ENCODE assay signal across 8 cellular contexts in genomic region chr19:19472106-19472505, GRCh38. TPM values are rescaled to one million over a fixed set of nuclear protein-coding genes. Genes with fewer than 3 reads are reported as not detected.
DNase-seq lines count a peak whose midpoint lies in the region; ATAC-seq and TF ChIP-seq lines count a peak whose summit lies in the region.
"Not testable (repeated sequence)": the region's sequence is repeated elsewhere in the genome, so short reads cannot be mapped to it uniquely, and the experiment has no call there.

No MANE protein-coding gene starts in this region.

- peak overlapping the region; percentile 68 for H3K4me2 ChIP-seq in Karpas-422 (ENCODE audit: low read depth, low read length, poor library complexity, severe bottlenecking)

- POLR2A ChIA-PET in CD8-positive, alpha-beta memory T cell (lab: Charles Lee): interaction anchor here (1.0 kb wide), 1 partner anchor 67 kb away, joined by 4 read pairs; the partner anchor contains the start of gene GATAD2A
- POLR2A ChIA-PET in activated B cell treated with CpG ODN at 0.5 μM for 24 hours (lab: Charles Lee): interaction anchor here (0.6 to 0.9 kb wide), 3 partner anchors 29 to 430 kb away, joined by 3 read pairs; no protein-coding TSS in a partner anchor

- not testable (repeated sequence) for H3K27ac ChIP-seq in CD8-positive, alpha-beta memory T cell (ENCODE audit: low read depth, low read length); left lung
- H3K27ac ChIP-seq in Karpas-422 (ENCODE audit: low read length) (peak overlapping the region; percentile 78), upper lobe of right lung (peak overlapping the region; percentile 30)

- not testable (repeated sequence) for H3K27me3 Mint-ChIP-seq in CD8-positive, alpha-beta memory T cell; activated B cell treated with CpG ODN at 0.5 μM for 24 hours; activated CD8-positive, alpha-beta memory T cell treated with anti-CD3 and anti-CD28 coated beads, Interleukin-2, amount 10 ng/mL, durations not matched to agents 7 days and 5 days; activated naive CD8-positive, alpha-beta T cell; nephron progenitor cell (ENCODE audit: low read depth, poor library complexity)

- DNase-seq in CD8-positive, alpha-beta memory T cell; Karpas-422; activated B cell treated with CpG ODN at 0.5 μM for 24 hours; activated CD8-positive, alpha-beta memory T cell treated with anti-CD3 and anti-CD28 coated beads, Interleukin-2, amount 10 ng/mL, durations not matched to agents 7 days and 5 days; nephron progenitor cell; upper lobe of right lung: not testable (repeated sequence)
- DNase-seq in left lung: peak in 1 of 2 donors; percentile 3

- H3K9ac ChIP-seq in Karpas-422 (ENCODE audit: low read length): peak overlapping the region; percentile 41; the same call in 1 of the 2 replicates

- H4K20me1 ChIP-seq in Karpas-422 (ENCODE audit: insufficient read depth, low read depth, low read length): not testable (repeated sequence)

- H3K27me3 ChIP-seq in CD8-positive, alpha-beta memory T cell (ENCODE audit: insufficient read depth, low read length, poor library complexity, severe bottlenecking); Karpas-422 (ENCODE audit: low read length); left lung; upper lobe of right lung: not testable (repeated sequence)

- peak overlapping the region in 7 of 8 donors; percentile 30 to 90 (median 83) for H3K27ac Mint-ChIP-seq in CD8-positive, alpha-beta memory T cell
- H3K27ac Mint-ChIP-seq in activated B cell treated with CpG ODN at 0.5 μM for 24 hours (peak overlapping the region; percentile 79), nephron progenitor cell (peak overlapping the region; percentile 80)
- H3K27ac Mint-ChIP-seq in activated CD8-positive, alpha-beta memory T cell treated with anti-CD3 and anti-CD28 coated beads, Interleukin-2, amount 10 ng/mL, durations not matched to agents 7 days and 5 days: peak overlapping the region; percentile 44
- H3K27ac Mint-ChIP-seq in activated naive CD8-positive, alpha-beta T cell: peak overlapping the region; percentile 28

- H3K4me1 ChIP-seq in CD8-positive, alpha-beta memory T cell (ENCODE audit: insufficient read depth, low read length): peaks cover 54% of the 10 kb centered on the region
- H3K4me1 ChIP-seq in Karpas-422 (ENCODE audit: low read length): peaks cover 29% of the 10 kb centered on the region
- H3K4me1 ChIP-seq in left lung: peaks cover 0 to 50% of the 10 kb centered on the region in 2 donors
- H3K4me1 ChIP-seq in upper lobe of right lung: peaks cover 21% of the 10 kb centered on the region

- not testable (repeated sequence) for ATAC-seq in activated B cell treated with CpG ODN at 0.5 μM for 24 hours (ENCODE audit: low read depth); activated CD8-positive, alpha-beta memory T cell treated with anti-CD3 and anti-CD28 coated beads, Interleukin-2, amount 10 ng/mL, durations not matched to agents 7 days and 5 days; upper lobe of right lung
- ATAC-seq in left lung: peak; percentile 45

- H3K36me3 Mint-ChIP-seq in CD8-positive, alpha-beta memory T cell: peaks cover 18 to 68% (median 23%) of the 10 kb centered on the region in 3 donors
- H3K36me3 Mint-ChIP-seq in activated B cell treated with CpG ODN at 0.5 μM for 24 hours (ENCODE audit: low read depth): peaks cover 44% of the 10 kb centered on the region
- H3K36me3 Mint-ChIP-seq in activated CD8-positive, alpha-beta memory T cell treated with anti-CD3 and anti-CD28 coated beads, Interleukin-2, amount 10 ng/mL, durations not matched to agents 7 days and 5 days: peaks cover 58% of the 10 kb centered on the region
- peaks cover 16% of the 10 kb centered on the region for H3K36me3 Mint-ChIP-seq in activated naive CD8-positive, alpha-beta T cell
- H3K36me3 Mint-ChIP-seq in nephron progenitor cell (ENCODE audit: low read depth): peaks cover 57% of the 10 kb centered on the region

- H3K4me3 Mint-ChIP-seq in CD8-positive, alpha-beta memory T cell: peak overlapping the region in 4 of 7 donors; percentile 6 to 42 (median 34)
- peak overlapping the region; percentile 64 for H3K4me3 Mint-ChIP-seq in activated B cell treated with CpG ODN at 0.5 μM for 24 hours
- H3K4me3 Mint-ChIP-seq in activated CD8-positive, alpha-beta memory T cell treated with anti-CD3 and anti-CD28 coated beads, Interleukin-2, amount 10 ng/mL, durations not matched to agents 7 days and 5 days; activated naive CD8-positive, alpha-beta T cell; nephron progenitor cell: not testable (repeated sequence)

- not testable (repeated sequence) for H3K9me2 ChIP-seq in Karpas-422 (replicated peaks; ENCODE audit: insufficient read depth, low read length)

- H3K36me3 ChIP-seq in CD8-positive, alpha-beta memory T cell (ENCODE audit: insufficient read depth, low read length): peaks cover 26% of the 10 kb centered on the region
- H3K36me3 ChIP-seq in Karpas-422 (ENCODE audit: insufficient read depth, low read length) (peaks cover 16% of the 10 kb centered on the region), left lung (peaks cover 0 to 41% of the 10 kb centered on the region in 2 donors), upper lobe of right lung (peaks cover 11% of the 10 kb centered on the region)

- peaks cover 15% of the 10 kb centered on the region for H3K9me3 ChIP-seq in CD8-positive, alpha-beta memory T cell (ENCODE audit: low read length)
- H3K9me3 ChIP-seq in Karpas-422 (ENCODE audit: low read length): not testable (repeated sequence)
- H3K9me3 ChIP-seq in left lung: peaks cover 4 to 23% of the 10 kb centered on the region in 2 donors
- H3K9me3 ChIP-seq in upper lobe of right lung: peaks cover 10% of the 10 kb centered on the region

- H3K4me3 ChIP-seq in CD8-positive, alpha-beta memory T cell (ENCODE audit: low read length); left lung; upper lobe of right lung: not testable (repeated sequence)
- peak overlapping the region; percentile 22; the same call in 1 of the 2 replicates for H3K4me3 ChIP-seq in Karpas-422 (ENCODE audit: low read length)

- peaks cover 13 to 17% (median 16%) of the 10 kb centered on the region in 5 donors for H3K9me3 Mint-ChIP-seq in CD8-positive, alpha-beta memory T cell
- H3K9me3 Mint-ChIP-seq in activated B cell treated with CpG ODN at 0.5 μM for 24 hours (peaks cover 16% of the 10 kb centered on the region), nephron progenitor cell (peaks cover 37% of the 10 kb centered on the region)
- H3K9me3 Mint-ChIP-seq in activated CD8-positive, alpha-beta memory T cell treated with anti-CD3 and anti-CD28 coated beads, Interleukin-2, amount 10 ng/mL, durations not matched to agents 7 days and 5 days (ENCODE audit: low read depth): peaks cover 16% of the 10 kb centered on the region
- not testable (repeated sequence) for H3K9me3 Mint-ChIP-seq in activated naive CD8-positive, alpha-beta T cell (ENCODE audit: low read depth)

- H2AFZ ChIP-seq in Karpas-422 (ENCODE audit: low read length): not testable (repeated sequence)

- intact Hi-C loops in activated B cell treated with CpG ODN at 0.5 μM for 24 hours (cut with micrococcal nuclease); left lung (cut with DNase I); upper lobe of right lung (cut with DNase I): not testable (repeated sequence)

- H3K79me2 ChIP-seq in Karpas-422 (ENCODE audit: low read length): peaks cover 99% of the 10 kb centered on the region

- CTCF ChIA-PET in CD8-positive, alpha-beta memory T cell (lab: Charles Lee): interaction anchor here (1.1 to 1.3 kb wide), 2 partner anchors 9 to 17 kb away, joined by 3 read pairs; no protein-coding TSS in a partner anchor
- CTCF ChIA-PET in activated B cell treated with CpG ODN at 0.5 μM for 24 hours (lab: Charles Lee): not testable (repeated sequence)
- CTCF ChIA-PET in activated CD8-positive, alpha-beta memory T cell treated with anti-CD3 and anti-CD28 coated beads, Interleukin-2, amount 10 ng/mL, durations not matched to agents 7 days and 5 days (lab: Charles Lee): interaction anchor here (1.1 to 2.0 kb wide), 2 partner anchors 12 to 21 kb away, joined by 4 to 6 read pairs; no protein-coding TSS in a partner anchor

- TF ChIP-seq CTCF in activated B cell treated with CpG ODN at 0.5 μM for 24 hours (IDR thresholded peaks at IDR 0.05); left lung (IDR thresholded peaks at IDR 0.05); nephron progenitor cell (IDR thresholded peaks at IDR 0.05); upper lobe of right lung (IDR thresholded peaks at IDR 0.05): not testable (repeated sequence)

- H3K4me1 Mint-ChIP-seq in CD8-positive, alpha-beta memory T cell: peaks cover 59 to 74% (median 74%) of the 10 kb centered on the region in 3 donors
- peaks cover 70% of the 10 kb centered on the region for H3K4me1 Mint-ChIP-seq in activated B cell treated with CpG ODN at 0.5 μM for 24 hours
- H3K4me1 Mint-ChIP-seq in activated CD8-positive, alpha-beta memory T cell treated with anti-CD3 and anti-CD28 coated beads, Interleukin-2, amount 10 ng/mL, durations not matched to agents 7 days and 5 days: peaks cover 68% of the 10 kb centered on the region
- H3K4me1 Mint-ChIP-seq in activated naive CD8-positive, alpha-beta T cell (ENCODE audit: low read depth): peaks cover 59% of the 10 kb centered on the region
- H3K4me1 Mint-ChIP-seq in nephron progenitor cell: peaks cover 42% of the 10 kb centered on the region

RNA-seq across cellular contexts. Expression of gene TSSK6, which starts 43.2 kb away (rescaled TPM):
- total RNA-seq in CD8-positive, alpha-beta memory T cell: 1 to 10 TPM; 3.1 to 3.4 TPM
- 1.4 TPM for polyA plus RNA-seq in CD8-positive, alpha-beta memory T cell
- 5.0 and 10.8 TPM in 2 replicates for total RNA-seq in Karpas-422 (2014; rRNA removed; shearing (Covaris generic); ENCODE audit: low replicate concordance)
- total RNA-seq in activated B cell treated with CpG ODN at 0.5 μM for 24 hours (4.0 and 4.3 TPM in 2 replicates), left lung (1 to 10 TPM; 1.3 to 1.4 TPM), upper lobe of right lung (1.8 TPM)
- total RNA-seq in activated CD8-positive, alpha-beta memory T cell treated with anti-CD3 and anti-CD28 coated beads, Interleukin-2, amount 10 ng/mL, durations not matched to agents 7 days and 5 days: 1 to 10 TPM; 4.2 to 6.3 TPM

RNA-seq across cellular contexts. Expression of gene NDUFA13, which starts 43.9 kb away (rescaled TPM):
- total RNA-seq in CD8-positive, alpha-beta memory T cell: 100 to 1,000 TPM; 337 to 341 TPM
- 334 TPM for polyA plus RNA-seq in CD8-positive, alpha-beta memory T cell
- 255 and 557 TPM in 2 replicates for total RNA-seq in Karpas-422 (2014; rRNA removed; shearing (Covaris generic); ENCODE audit: low replicate concordance)
- total RNA-seq in activated B cell treated with CpG ODN at 0.5 μM for 24 hours: 294 and 317 TPM in 2 replicates
- 100 to 1,000 TPM; 372 to 417 TPM for total RNA-seq in activated CD8-positive, alpha-beta memory T cell treated with anti-CD3 and anti-CD28 coated beads, Interleukin-2, amount 10 ng/mL, durations not matched to agents 7 days and 5 days
- total RNA-seq in left lung: 100 to 1,000 TPM; 246 to 303 TPM
- 207 TPM for total RNA-seq in upper lobe of right lung

RNA-seq across cellular contexts. Expression of gene YJEFN3, which starts 56.6 kb away (rescaled TPM):
- total RNA-seq in CD8-positive, alpha-beta memory T cell: 1 to 10 TPM; 6.5 to 7.5 TPM
- polyA plus RNA-seq in CD8-positive, alpha-beta memory T cell: not detected
- 7.9 and 11.4 TPM in 2 replicates for total RNA-seq in Karpas-422 (2014; rRNA removed; shearing (Covaris generic); ENCODE audit: low replicate concordance)
- total RNA-seq in activated B cell treated with CpG ODN at 0.5 μM for 24 hours: 7.8 and 9.1 TPM in 2 replicates
- total RNA-seq in activated CD8-positive, alpha-beta memory T cell treated with anti-CD3 and anti-CD28 coated beads, Interleukin-2, amount 10 ng/mL, durations not matched to agents 7 days and 5 days: 1 to 10 TPM; 7.4 to 9.9 TPM
- total RNA-seq in left lung: 1 to 10 TPM; 2.7 to 3.5 TPM
- 6.4 TPM for total RNA-seq in upper lobe of right lung

Comparison
In these comparisons a context has a peak if more than half of its experiments do, and no peak if none do; other contexts are left out.
1. H3K27ac Mint-ChIP-seq: peak in every context shown above with its lines; median percentile 83 in CD8-positive, alpha-beta memory T cell; 80 in nephron progenitor cell; 79 in activated B cell treated with CpG ODN at 0.5 μM for 24 hours; 44 in activated CD8-positive, alpha-beta memory T cell treated with anti-CD3 and anti-CD28 coated beads, Interleukin-2, amount 10 ng/mL, durations not matched to agents 7 days and 5 days; 28 in activated naive CD8-positive, alpha-beta T cell.